Comparison of ENCODE assay signal across 1 cellular context in genomic region chr13:106484755-106485193, GRCh38.
TF ChIP-seq lines count a peak whose summit lies in the region.

No MANE protein-coding gene starts in this region.

TF ChIP-seq in HepG2, 621 proteins besides CTCF, POLR2A, EP300 and RAD21:
- TF ChIP-seq DMAP1 (CRISPR knock-in tag; IDR thresholded peaks at IDR 0.05) (no peak), MAFK (conservative IDR thresholded peaks at IDR 0.05 in 1 of 2, IDR thresholded peaks at IDR 0.05 in 1 of 2; ENCODE audit: low read length in 2 of 2) (no peak), ZNF800 (CRISPR knock-in tag; IDR thresholded peaks at IDR 0.05) (no peak), ARID4A (CRISPR knock-in tag; IDR thresholded peaks at IDR 0.05; ENCODE audit: borderline replicate concordance) (no peak), MTA1 (CRISPR knock-in tag; IDR thresholded peaks at IDR 0.05; ENCODE audit: borderline replicate concordance) (no peak), NR2F6 (IDR thresholded peaks at IDR 0.05) (no peak), NR2F6 (CRISPR knock-in tag; IDR thresholded peaks at IDR 0.05) (no peak), ZNF619 (CRISPR knock-in tag; IDR thresholded peaks at IDR 0.05) (no peak), CBX2 (IDR thresholded peaks at IDR 0.05; ENCODE audit: low read depth, low read length) (no peak), CBX2 (CRISPR knock-in tag; IDR thresholded peaks at IDR 0.05; ENCODE audit: low read depth) (no peak), PPARG (CRISPR knock-in tag; conservative IDR thresholded peaks at IDR 0.05) (no peak), ZNF317 (CRISPR knock-in tag; IDR thresholded peaks at IDR 0.05) (no peak), ZNF703 (CRISPR knock-in tag; IDR thresholded peaks at IDR 0.05; ENCODE audit: borderline replicate concordance) (no peak), ZNF33A (CRISPR knock-in tag; IDR thresholded peaks at IDR 0.05; ENCODE audit: borderline replicate concordance) (no peak), SMAD3 (CRISPR knock-in tag; IDR thresholded peaks at IDR 0.05) (no peak)
- TF ChIP-seq, protein P1, sequence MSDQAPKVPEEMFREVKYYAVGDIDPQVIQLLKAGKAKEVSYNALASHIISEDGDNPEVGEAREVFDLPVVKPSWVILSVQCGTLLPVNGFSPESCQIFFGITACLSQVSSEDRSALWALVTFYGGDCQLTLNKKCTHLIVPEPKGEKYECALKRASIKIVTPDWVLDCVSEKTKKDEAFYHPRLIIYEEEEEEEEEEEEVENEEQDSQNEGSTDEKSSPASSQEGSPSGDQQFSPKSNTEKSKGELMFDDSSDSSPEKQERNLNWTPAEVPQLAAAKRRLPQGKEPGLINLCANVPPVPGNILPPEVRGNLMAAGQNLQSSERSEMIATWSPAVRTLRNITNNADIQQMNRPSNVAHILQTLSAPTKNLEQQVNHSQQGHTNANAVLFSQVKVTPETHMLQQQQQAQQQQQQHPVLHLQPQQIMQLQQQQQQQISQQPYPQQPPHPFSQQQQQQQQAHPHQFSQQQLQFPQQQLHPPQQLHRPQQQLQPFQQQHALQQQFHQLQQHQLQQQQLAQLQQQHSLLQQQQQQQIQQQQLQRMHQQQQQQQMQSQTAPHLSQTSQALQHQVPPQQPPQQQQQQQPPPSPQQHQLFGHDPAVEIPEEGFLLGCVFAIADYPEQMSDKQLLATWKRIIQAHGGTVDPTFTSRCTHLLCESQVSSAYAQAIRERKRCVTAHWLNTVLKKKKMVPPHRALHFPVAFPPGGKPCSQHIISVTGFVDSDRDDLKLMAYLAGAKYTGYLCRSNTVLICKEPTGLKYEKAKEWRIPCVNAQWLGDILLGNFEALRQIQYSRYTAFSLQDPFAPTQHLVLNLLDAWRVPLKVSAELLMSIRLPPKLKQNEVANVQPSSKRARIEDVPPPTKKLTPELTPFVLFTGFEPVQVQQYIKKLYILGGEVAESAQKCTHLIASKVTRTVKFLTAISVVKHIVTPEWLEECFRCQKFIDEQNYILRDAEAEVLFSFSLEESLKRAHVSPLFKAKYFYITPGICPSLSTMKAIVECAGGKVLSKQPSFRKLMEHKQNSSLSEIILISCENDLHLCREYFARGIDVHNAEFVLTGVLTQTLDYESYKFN (CRISPR knock-in tag; conservative IDR thresholded peaks at IDR 0.05) = no peak
